28 cellular contexts compared by ENCODE assay signal in the genomic region with DNA sequence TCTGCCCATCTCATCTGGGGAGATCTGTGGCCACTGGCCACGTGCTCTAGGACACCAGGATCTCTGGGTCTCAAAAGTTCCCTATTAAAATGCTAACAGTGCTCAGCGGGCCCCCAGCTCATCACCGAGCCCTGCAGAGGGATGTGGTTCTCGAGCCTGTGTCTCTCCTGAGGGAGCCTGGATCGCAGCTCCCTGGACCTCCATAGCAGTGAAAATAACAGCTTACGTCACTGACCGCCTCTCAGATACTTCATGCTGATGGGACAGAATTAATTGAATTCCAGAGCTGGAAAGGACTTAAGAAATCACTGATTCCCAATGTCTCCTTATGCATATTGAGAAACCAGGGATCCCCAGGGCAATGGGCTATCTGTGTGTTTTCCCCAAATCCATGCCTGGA.
"Had no signal": no experiment of that assay in that cellular context is flagged by ENCODE, and none has a peak within 500 bp of the region (broad histone marks: within the 10 kb centered on the region; RNA-seq: fewer than 3 reads in every experiment).

No MANE protein-coding gene starts in this region.

- FAIRE-seq: colon, endometrium, endothelial cell of umbilical vein, frontal cortex had no signal

- H3K4me1 ChIP-seq: colonic mucosa, esophagus muscularis mucosa, esophagus squamous epithelium, foreskin keratinocyte, gastrocnemius medialis, gastroesophageal sphincter had no signal

- H3K27ac ChIP-seq: colonic mucosa, coronary artery, dorsolateral prefrontal cortex, epithelial cell of prostate, esophagus muscularis mucosa, esophagus squamous epithelium, foreskin keratinocyte, gastrocnemius medialis, gastroesophageal sphincter, heart left ventricle, heart right ventricle had no signal

- H3K9me3 ChIP-seq: colonic mucosa, esophagus muscularis mucosa, esophagus squamous epithelium, gastrocnemius medialis, heart left ventricle, heart right ventricle had no signal

- H3K36me3 ChIP-seq: colonic mucosa, esophagus muscularis mucosa, esophagus squamous epithelium, gastrocnemius medialis, gastroesophageal sphincter, heart left ventricle, heart right ventricle had no signal

- H3K27me3 ChIP-seq: colonic mucosa, esophagus squamous epithelium, foreskin keratinocyte, gastrocnemius medialis had no signal

- H3K4me3 ChIP-seq: colonic mucosa, coronary artery, dorsolateral prefrontal cortex, esophagus muscularis mucosa, esophagus squamous epithelium, gastrocnemius medialis, gastroesophageal sphincter, heart left ventricle, heart right ventricle had no signal

- ATAC-seq: effector memory CD8-positive, alpha-beta T cell; esophagus mucosa; foreskin keratinocyte; gastrocnemius medialis; gastroesophageal sphincter; heart left ventricle had no signal

- DNase-seq: colonic mucosa; cortex of kidney; dermis blood vessel endothelial cell; dorsolateral prefrontal cortex; effector CD4-positive, alpha-beta T cell; effector CD8-positive, alpha-beta T cell; effector memory CD4-positive, alpha-beta T cell; effector memory CD8-positive, alpha-beta T cell; endodermal cell; erythroblast; esophagus squamous epithelium; foreskin fibroblast; foreskin keratinocyte; foreskin melanocyte; gastrocnemius medialis; glutamatergic neuron; head of caudate nucleus; heart left ventricle; heart right ventricle had no signal
